Comparison of ENCODE assay signal across 1 cellular context in genomic region chr11:28976012-28976800, GRCh38.
TF ChIP-seq lines count a peak whose summit lies in the region.

No MANE protein-coding gene starts in this region.

TF ChIP-seq in GM23338, 12 proteins besides CTCF, POLR2A, EP300 and RAD21 (continued from another document):
- no peak for TF ChIP-seq ZNF462 (CRISPR knock-in tag; IDR thresholded peaks at IDR 0.05)
- TF ChIP-seq REST (IDR thresholded peaks at IDR 0.05; ENCODE audit: unreplicated experiment), result no peak
- TF ChIP-seq CREB1 (CRISPR knock-in tag; IDR thresholded peaks at IDR 0.05; ENCODE audit: low read depth), result no peak
- TF ChIP-seq NANOG (IDR thresholded peaks at IDR 0.05; ENCODE audit: borderline replicate concordance), result no peak
- no peak for TF ChIP-seq EZH2 (IDR thresholded peaks at IDR 0.05; ENCODE audit: low read depth, unreplicated experiment)
- no peak for TF ChIP-seq ETS1 (IDR thresholded peaks at IDR 0.05)
- no peak for TF ChIP-seq POLR2AphosphoS5 (IDR thresholded peaks at IDR 0.05; ENCODE audit: low read depth)
- no peak for TF ChIP-seq ZNF331 (CRISPR knock-in tag; IDR thresholded peaks at IDR 0.05; ENCODE audit: low read depth)
- TF ChIP-seq STAT1 (IDR thresholded peaks at IDR 0.05; ENCODE audit: unreplicated experiment), result no peak
- no peak for TF ChIP-seq EZH2phosphoT487 (IDR thresholded peaks at IDR 0.05; ENCODE audit: unreplicated experiment)
